8 cellular contexts compared by ENCODE assay signal in the genomic region with DNA sequence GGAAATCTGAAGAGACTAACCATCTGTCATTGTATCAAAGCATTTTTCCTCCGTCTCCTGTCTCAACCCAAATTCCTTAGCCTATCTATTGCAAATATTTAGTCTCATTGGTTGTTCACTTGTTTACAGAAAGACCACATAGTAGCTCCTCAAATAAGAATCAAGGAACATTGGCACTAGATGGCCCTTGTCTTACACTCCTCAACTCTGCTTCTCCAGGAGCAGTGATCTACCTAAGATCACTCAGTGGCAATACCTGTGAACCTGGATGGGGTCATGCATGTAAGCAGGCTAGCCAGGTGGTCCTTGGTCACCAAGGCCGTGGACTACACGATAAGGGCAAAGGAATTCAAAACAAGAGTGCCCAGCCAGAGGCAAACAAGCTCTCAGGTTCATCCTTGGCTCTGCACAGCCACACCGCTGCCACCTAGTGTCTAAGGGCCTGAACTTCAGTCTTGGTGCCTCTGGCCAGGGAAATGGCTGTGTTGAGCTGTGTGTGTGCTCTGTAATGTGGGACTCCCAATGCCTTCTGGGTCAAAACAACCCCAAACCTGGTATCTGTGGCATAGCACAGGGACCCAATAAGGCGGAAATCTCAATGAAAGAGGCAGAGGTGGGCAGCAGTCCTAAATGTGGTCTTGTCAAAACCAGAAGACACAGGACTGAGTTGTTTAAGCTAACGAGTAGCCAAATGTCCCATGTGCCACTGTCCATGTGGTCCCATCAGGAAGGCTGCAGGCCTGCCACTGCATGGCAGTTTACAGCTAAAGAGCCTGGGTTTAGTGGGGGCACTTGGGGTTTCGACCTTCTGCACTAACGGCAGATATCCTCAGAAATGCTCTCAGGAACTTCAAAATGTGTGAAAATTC. TPM values are rescaled to one million over a fixed set of nuclear protein-coding genes. Genes with fewer than 3 reads are reported as not detected.
DNase-seq lines count a peak whose midpoint lies in the region; ATAC-seq and TF ChIP-seq lines count a peak whose summit lies in the region.

No MANE protein-coding gene starts in this region.

- H3K9me3 ChIP-seq in Caco-2 (no peaks in the 10 kb centered on the region), lung (ENCODE audit: control insufficient read depth in 2 of 2, insufficient read depth in 1 of 2, low read length in 1 of 2) (no peaks in the 10 kb centered on the region)

- peak overlapping the region; percentile 25 for H3K4me3 Mint-ChIP-seq in Caco-2 (ENCODE audit: unreplicated experiment)
- H3K4me3 Mint-ChIP-seq in dendritic cell treated with granulocyte-macrophage colony-stimulating factor and Interleukin-4, amounts not matched to agents 40 ng/mL and 50 ng/mL, for 4 days: no peak overlapping the region

- peaks cover 41% of the 10 kb centered on the region for H3K4me1 Mint-ChIP-seq in Caco-2 (ENCODE audit: low read depth, unreplicated experiment)
- H3K4me1 Mint-ChIP-seq in dendritic cell treated with granulocyte-macrophage colony-stimulating factor and Interleukin-4, amounts not matched to agents 40 ng/mL and 50 ng/mL, for 4 days (ENCODE audit: low read depth): peaks cover 29% of the 10 kb centered on the region

- WGBS in lung, 2 donors: 54 to 55% methylated on average over 8 of the region's 8 CpGs

- DNase-seq in Caco-2: peak; percentile 85 to 87
- peak; percentile 72 for DNase-seq in NCI-H748 (lab: John Stamatoyannopoulos, UW; ENCODE audit: unreplicated experiment)
- DNase-seq in activated CD4-positive, alpha-beta T cell treated with anti-CD3 and anti-CD28 coated beads, Interleukin-2, amount 50 U/mL, for 1 hour: peak; percentile 60
- DNase-seq in lung (ENCODE audit: low spot score): peak; percentile 72
- peak; percentile 32 for DNase-seq in stimulated activated CD8-positive, alpha-beta memory T cell treated with anti-CD3 and anti-CD28 coated beads, Interleukin-15, amount 100 ng/mL, for 1 hour (ENCODE audit: low read depth)

- ATAC-seq in GM19468 (IDR thresholded peaks at IDR 0.05; ENCODE audit: extremely low read depth, unreplicated experiment): peak; percentile 53
- peak; percentile 77 for ATAC-seq in HG03571 (IDR thresholded peaks at IDR 0.05; ENCODE audit: unreplicated experiment)
- peak; percentile 89 for ATAC-seq in lung (ENCODE audit: insufficient read depth, low FRiP score)

- H3K27ac Mint-ChIP-seq in Caco-2 (ENCODE audit: unreplicated experiment): peak overlapping the region; percentile 62
- H3K27ac Mint-ChIP-seq in dendritic cell treated with granulocyte-macrophage colony-stimulating factor and Interleukin-4, amounts not matched to agents 40 ng/mL and 50 ng/mL, for 4 days: peak overlapping the region; percentile 76

- H3K27ac ChIP-seq in lung (ENCODE audit: low read depth in 1 of 2, low read length in 1 of 2): no peak overlapping the region

- no peaks in the 10 kb centered on the region for H3K27me3 Mint-ChIP-seq in Caco-2 (ENCODE audit: insufficient read depth, unreplicated experiment)
- H3K27me3 Mint-ChIP-seq in dendritic cell treated with granulocyte-macrophage colony-stimulating factor and Interleukin-4, amounts not matched to agents 40 ng/mL and 50 ng/mL, for 4 days: no peaks in the 10 kb centered on the region

- H3K9me3 Mint-ChIP-seq in Caco-2 (ENCODE audit: unreplicated experiment): no peaks in the 10 kb centered on the region
- no peaks in the 10 kb centered on the region for H3K9me3 Mint-ChIP-seq in dendritic cell treated with granulocyte-macrophage colony-stimulating factor and Interleukin-4, amounts not matched to agents 40 ng/mL and 50 ng/mL, for 4 days

- intact Hi-C loops in Caco-2 (cut with micrococcal nuclease; ENCODE audit: unreplicated experiment): loop anchor here (2.0 to 5.0 kb wide), 5 partner anchors 145 to 480 kb away; a partner anchor contains a TSS
- intact Hi-C loops in dendritic cell treated with granulocyte-macrophage colony-stimulating factor and Interleukin-4, amounts not matched to agents 40 ng/mL and 50 ng/mL, for 4 days (cut with micrococcal nuclease): loop anchor here (5.0 kb wide), 2 partner anchors 55 to 145 kb away; a partner anchor contains a TSS

- TF ChIP-seq CTCF in Caco-2 (IDR thresholded peaks at IDR 0.05; ENCODE audit: insufficient read depth in 1 of 2, low read depth in 1 of 2, low read length in 1 of 2, severe bottlenecking in 1 of 2, unreplicated experiment in 1 of 2): peak; percentile 90 to 92
- peak; percentile 71 for TF ChIP-seq CTCF in lung (IDR thresholded peaks at IDR 0.05; ENCODE audit: control extremely low read depth, extremely low read depth)

- H3K27me3 ChIP-seq in Caco-2 (replicated peaks; ENCODE audit: control insufficient read depth, insufficient read depth, low read length) (no peaks in the 10 kb centered on the region), lung (ENCODE audit: control insufficient read depth, insufficient read depth) (no peaks in the 10 kb centered on the region)

- peaks cover 70% of the 10 kb centered on the region for H3K36me3 Mint-ChIP-seq in Caco-2 (ENCODE audit: insufficient read depth, unreplicated experiment)
- peaks cover 16% of the 10 kb centered on the region for H3K36me3 Mint-ChIP-seq in dendritic cell treated with granulocyte-macrophage colony-stimulating factor and Interleukin-4, amounts not matched to agents 40 ng/mL and 50 ng/mL, for 4 days (ENCODE audit: low read depth)

- no peak overlapping the region for H3K4me3 ChIP-seq in Caco-2 (ENCODE audit: low read depth, low read length)
- no peak overlapping the region for H3K4me3 ChIP-seq in lung

- CTCF ChIA-PET in Caco-2 (lab: Charles Lee): interaction anchor here (0.6 to 1.7 kb wide), 28 partner anchors 9 to 482 kb away, joined by 3 to 15 read pairs (median 4); a partner anchor contains a TSS

- POLR2A ChIA-PET in Caco-2 (lab: Charles Lee): interaction anchor here (0.8 to 1.3 kb wide), 3 partner anchors 143 to 155 kb away, joined by 3 to 9 read pairs (median 3); a partner anchor contains a TSS

- BruUV-seq in Caco-2 (replicated peaks; lab: Mats Ljungman, UMichigan): TSS peak; percentile 36

- peaks cover 1% of the 10 kb centered on the region for H3K36me3 ChIP-seq in Caco-2 (ENCODE audit: control insufficient read depth, insufficient read depth, low read length)
- H3K36me3 ChIP-seq in lung (ENCODE audit: control insufficient read depth in 2 of 2, insufficient read depth in 2 of 2, low read length in 2 of 2): peaks cover 2 to 5% of the 10 kb centered on the region in 2 donors

- H3K4me1 ChIP-seq in Caco-2 (peaks cover 38% of the 10 kb centered on the region), lung (ENCODE audit: control insufficient read depth in 2 of 2, insufficient read depth in 2 of 2, low read length in 2 of 2) (peaks cover 0 to 3% of the 10 kb centered on the region in 2 donors)

RNA-seq across cellular contexts. Expression of a gene that starts 54.5 kb away (rescaled TPM):
- total RNA-seq in Caco-2 (2022) (38.2 and 42.7 TPM in 2 replicates), lung (10 to 100 TPM in 1 of 2 donors, 1 to 10 TPM in 1; 8.4 to 15.0 TPM)
- polyA plus RNA-seq in lung: 1 to 10 TPM; 2.8 to 3.0 TPM

Comparison
In these comparisons a context has a peak if more than half of its experiments do, and no peak if none do; other contexts are left out.
1. DNase-seq: peak in every context shown above with its lines; median percentile 86 in Caco-2; 72 in NCI-H748; 72 in lung; 60 in activated CD4-positive, alpha-beta T cell treated with anti-CD3 and anti-CD28 coated beads, Interleukin-2, amount 50 U/mL, for 1 hour; 32 in stimulated activated CD8-positive, alpha-beta memory T cell treated with anti-CD3 and anti-CD28 coated beads, Interleukin-15, amount 100 ng/mL, for 1 hour.